In genomic region chrX:21946925-21947641, GRCh38 we compare ENCODE assay signal across 9 cellular contexts. TPM values are rescaled to one million over a fixed set of nuclear protein-coding genes. Genes with fewer than 3 reads are reported as not detected.
DNase-seq lines count a peak whose midpoint lies in the region; ATAC-seq, FAIRE-seq and TF ChIP-seq lines count a peak whose summit lies in the region.
"Had no signal": no experiment of that assay in that cellular context is flagged by ENCODE, and none has a peak within 500 bp of the region (broad histone marks: within the 10 kb centered on the region; RNA-seq: fewer than 3 reads in every experiment).

No MANE protein-coding gene starts in this region.

- no peak for TF ChIP-seq EP300 in HepG2 (IDR thresholded peaks at IDR 0.05; ENCODE audit: low read depth in 2 of 2, low read length in 2 of 2)
- TF ChIP-seq EP300 in HepG2 (CRISPR knock-in tag; IDR thresholded peaks at IDR 0.05; ENCODE audit: borderline replicate concordance) = no peak

- ATAC-seq in HepG2 (peak; percentile 37; the same call in 1 of the 3 replicates), GM21528 (IDR thresholded peaks at IDR 0.05; ENCODE audit: low FRiP score, unreplicated experiment) (no peak)

- H3K36me3 ChIP-seq in Loucy (ENCODE audit: insufficient read depth, low read length) (no peaks in the 10 kb centered on the region), breast epithelium (no peaks in the 10 kb centered on the region), HepG2 (replicated peaks in 1 of 2; ENCODE audit: control insufficient read depth in 1 of 2, insufficient read depth in 2 of 2, low read length in 2 of 2) (no peaks in the 10 kb centered on the region)

- TF ChIP-seq RAD21 in HepG2 (CRISPR knock-in tag; IDR thresholded peaks at IDR 0.05) = no peak

- in situ Hi-C loops in HepG2 (cut with HindIII; ENCODE audit: extremely low pct_ligation_motif_present, low pct_unique_long_range_greater_than_20kb) = no loop called here

- H2AFZ ChIP-seq in Loucy (ENCODE audit: low read length) (no peak overlapping the region), HepG2 (ENCODE audit: low read length) (no peak overlapping the region)

- TF ChIP-seq CTCF in AG04450 (IDR thresholded peaks at IDR 0.05; ENCODE audit: low read depth, low read length) = no peak
- no peak for TF ChIP-seq CTCF in Loucy (conservative IDR thresholded peaks at IDR 0.05; ENCODE audit: low read length)
- TF ChIP-seq CTCF in breast epithelium (IDR thresholded peaks at IDR 0.05) = no peak
- no peak for TF ChIP-seq CTCF in HepG2 (CRISPR knock-in tag; IDR thresholded peaks at IDR 0.05)

- H4K20me1 ChIP-seq in Loucy (ENCODE audit: insufficient read depth, low read length, poor library complexity, severe bottlenecking) (peaks cover 40% of the 10 kb centered on the region), HepG2 (ENCODE audit: insufficient read depth, low read length) (peaks cover 10% of the 10 kb centered on the region; the same call in 1 of the 2 replicates)

- H3K4me2 ChIP-seq in Loucy (ENCODE audit: low read depth, low read length, poor library complexity, severe bottlenecking) (peak overlapping the region; percentile 54), HepG2 (ENCODE audit: low read depth, low read length) (no peak overlapping the region)

- H3K27me3 ChIP-seq in AG04450 (ENCODE audit: control insufficient read depth, insufficient read depth, low read length) (no peaks in the 10 kb centered on the region), Loucy (ENCODE audit: insufficient read depth, low read length, poor library complexity, severe bottlenecking) (no peaks in the 10 kb centered on the region), breast epithelium (peaks cover 0 to 9% of the 10 kb centered on the region in 2 donors), HepG2 (ENCODE audit: control insufficient read depth in 1 of 2, insufficient read depth in 2 of 2, low read length in 2 of 2) (no peaks in the 10 kb centered on the region)

- H3K9ac ChIP-seq in Loucy (ENCODE audit: low read depth, low read length, poor library complexity, severe bottlenecking) (no peak overlapping the region), HepG2 (ENCODE audit: insufficient read depth, low read depth, low read length) (no peak overlapping the region)

- H3F3A ChIP-seq in Loucy (ENCODE audit: low read depth) = no peaks in the 10 kb centered on the region

- intact Hi-C loops in breast epithelium (cut with DNase I; ENCODE audit: low total_unique reads) (no loop called here), HepG2 (cut with micrococcal nuclease; ENCODE audit: unreplicated experiment) (loop anchor here (10.0 kb wide), 2 partner anchors 112 to 222 kb away; partner anchors contain the start of gene MBTPS2)

- no peaks in the 10 kb centered on the region for H3K9me2 ChIP-seq in Loucy (replicated peaks; ENCODE audit: low read depth, low read length)

- CTCF ChIA-PET in AG04450 (lab: Charles Lee) (interaction anchor here (0.6 kb wide), 1 partner anchor 113 kb away, joined by 3 read pairs; no protein-coding TSS in a partner anchor), HepG2 (lab: Yijun Ruan, JAX; ENCODE audit: low intra/inter-chr PET ratio, low total read pairs) (no interaction called here)

- FAIRE-seq in HepG2 (lab: Jason Lieb, UNC) = no peak
- FAIRE-seq: colon had no signal

- 82% methylated on average over 7 of the region's 7 CpGs for WGBS in HepG2 (ENCODE audit: low lambda C conversion rate)

- H3K4me3 ChIP-seq in AG04450 (ENCODE audit: low read depth, low read length) = peak overlapping the region; percentile 27; the same call in 1 of the 2 replicates
- peak overlapping the region; percentile 49 for H3K4me3 ChIP-seq in Loucy (ENCODE audit: low read length, poor library complexity, severe bottlenecking)
- H3K4me3 ChIP-seq in breast epithelium = peak overlapping the region in 1 of 3 donors; percentile 9
- no peak overlapping the region for H3K4me3 ChIP-seq in HepG2 (replicated peaks in 1 of 3; ENCODE audit: insufficient read depth in 1 of 3, low read depth in 2 of 3, low read length in 3 of 3)

- H3K9me3 ChIP-seq in AG04450 (ENCODE audit: control insufficient read depth, insufficient read depth, low read length) = no peaks in the 10 kb centered on the region
- H3K9me3 ChIP-seq in Loucy (ENCODE audit: insufficient read depth, low read depth, low read length) = no peaks in the 10 kb centered on the region
- H3K9me3 ChIP-seq in breast epithelium = no peaks in the 10 kb centered on the region
- H3K9me3 ChIP-seq in HepG2 (ENCODE audit: low read length) = no peaks in the 10 kb centered on the region

- POLR2A ChIA-PET in AG04450 (lab: Yijun Ruan, JAX) = interaction anchor here (1.3 kb wide), 1 partner anchor 107 kb away, joined by 3 read pairs; the partner anchor contains the start of gene MBTPS2
- POLR2A ChIA-PET in HepG2 (lab: Yijun Ruan, JAX) = no interaction called here

- H3K27ac ChIP-seq in AG04450 (ENCODE audit: low read depth, low read length) = peak overlapping the region; percentile 47
- peak overlapping the region; percentile 20 to 50 for H3K27ac ChIP-seq in breast epithelium
- no peak overlapping the region for H3K27ac ChIP-seq in HepG2 (ENCODE audit: extremely low read length, insufficient read depth, low read length)

- TF ChIP-seq POLR2A in breast epithelium (IDR thresholded peaks at IDR 0.05) (no peak), HepG2 (IDR thresholded peaks at IDR 0.05; ENCODE audit: insufficient read depth in 1 of 2, low read depth in 2 of 2, low read length in 2 of 2) (no peak)

- DNase-seq in AG04450 (ENCODE audit: low read depth, low spot score) (no peak), breast epithelium (ENCODE audit: low spot score in 2 of 2) (no peak), HepG2 (ENCODE audit: low spot score) (no peak), UCSD-AML1 (lab: John Stamatoyannopoulos, UW; ENCODE audit: unreplicated experiment) (no peak), NCI-H446 (lab: John Stamatoyannopoulos, UW) (no peak), SKM-1 treated with dmso at 0.1 percent for 144 hours (lab: John Stamatoyannopoulos, UW; ENCODE audit: unreplicated experiment) (no peak)

- BruUV-seq in HepG2 (replicated peaks; lab: Mats Ljungman, UMichigan) = no TSS peak

- peaks cover 86% of the 10 kb centered on the region for H3K79me2 ChIP-seq in Loucy (ENCODE audit: insufficient read depth, low read length)
- H3K79me2 ChIP-seq in HepG2 (ENCODE audit: insufficient read depth, low read length) = peaks cover 87% of the 10 kb centered on the region

- peaks cover 27% of the 10 kb centered on the region for H3K4me1 ChIP-seq in Loucy (ENCODE audit: insufficient read depth, low read length, poor library complexity, severe bottlenecking)
- no peaks in the 10 kb centered on the region for H3K4me1 ChIP-seq in breast epithelium
- H3K4me1 ChIP-seq in HepG2 (ENCODE audit: insufficient read depth, low read length) = peaks cover 41% of the 10 kb centered on the region

TF ChIP-seq in HepG2, 621 proteins besides CTCF, POLR2A, EP300 and RAD21:
- TF ChIP-seq ZNF678 (CRISPR knock-in tag; IDR thresholded peaks at IDR 0.05) (no peak), ZIK1 (CRISPR knock-in tag; IDR thresholded peaks at IDR 0.05; ENCODE audit: borderline replicate concordance, low read depth) (no peak), NR1H2 (CRISPR knock-in tag; IDR thresholded peaks at IDR 0.05; ENCODE audit: borderline replicate concordance, low read depth) (no peak)

RNA-seq across cellular contexts. Expression of gene SMS, which starts 6.6 kb away (rescaled TPM):
- polyA plus RNA-seq in AG04450 (2011; rRNA removed) = 131 and 175 TPM in 2 replicates
- polyA minus RNA-seq in AG04450 (2011; rRNA and poly(A)+ RNA removed) = 78.8 and 117 TPM in 2 replicates
- 10 to 100 TPM; 43.6 to 64.7 (median 44.5) TPM for total RNA-seq in breast epithelium
- total RNA-seq in HepG2 (2016; rRNA removed; fragmentation: Illumina TruSeq; extraction: Trizol) = 91.9 and 115 TPM in 2 replicates
- total RNA-seq in HepG2 (2016; cell fraction: cytosol; rRNA removed; fragmentation: Illumina TruSeq; extraction: Trizol; ENCODE audit: low read depth) = 46.6 and 52.3 TPM in 2 replicates
- 95.1 and 105 TPM in 2 replicates for total RNA-seq in HepG2 (2016; cell fraction: insoluble cytoplasmic fraction; rRNA removed; fragmentation: Illumina TruSeq; extraction: Trizol)
- 91.1 and 102 TPM in 2 replicates for total RNA-seq in HepG2 (2016; cell fraction: membrane; rRNA removed; fragmentation: Illumina TruSeq; extraction: Trizol)
- 32.1 and 33.7 TPM in 2 replicates for total RNA-seq in HepG2 (2016; cell fraction: nucleus; rRNA removed; fragmentation: Illumina TruSeq; extraction: Trizol)
- 29.6 and 40.5 TPM in 2 replicates for polyA plus RNA-seq in HepG2 (2011; rRNA removed)
- polyA plus RNA-seq in HepG2 (2011; cell fraction: cytosol; rRNA removed) = 27.2 and 29.2 TPM in 2 replicates
- polyA plus RNA-seq in HepG2 (2011; cell fraction: nucleus; rRNA removed) = 11.3 and 11.5 TPM in 2 replicates
- polyA plus RNA-seq in HepG2 (2012) = 60.8 and 71.1 TPM in 2 replicates
- 48.6 and 66.4 TPM in 2 replicates for polyA plus RNA-seq in HepG2 (2016; cell fraction: cytosol; fragmentation: Illumina TruSeq; extraction: Trizol; ENCODE audit: low read depth)
- polyA plus RNA-seq in HepG2 (2016; cell fraction: insoluble cytoplasmic fraction; fragmentation: Illumina TruSeq; extraction: Trizol; ENCODE audit: low read depth) = 126 and 134 TPM in 2 replicates
- polyA plus RNA-seq in HepG2 (2016; cell fraction: membrane; fragmentation: Illumina TruSeq; extraction: Trizol; ENCODE audit: low read depth) = 84.4 and 95.5 TPM in 2 replicates
- 54.1 and 59.0 TPM in 2 replicates for polyA plus RNA-seq in HepG2 (2016; cell fraction: nucleus; fragmentation: Illumina TruSeq; extraction: Trizol; ENCODE audit: insufficient read depth, low read depth)
- 17.4 and 47.2 TPM in 2 replicates for polyA minus RNA-seq in HepG2 (2011; rRNA and poly(A)+ RNA removed; ENCODE audit: low replicate concordance)
- polyA minus RNA-seq in HepG2 (2011; cell fraction: cytosol; rRNA and poly(A)+ RNA removed) = 34.7 and 40.9 TPM in 2 replicates
- 11.2 and 16.8 TPM in 2 replicates for polyA minus RNA-seq in HepG2 (2011; cell fraction: nucleus; rRNA and poly(A)+ RNA removed)

Comparison
In these comparisons a context has a peak if more than half of its experiments do, and no peak if none do; other contexts are left out.
1. H3K4me3 ChIP-seq: peak in AG04450 (single experiment) and Loucy (single experiment); none in HepG2 (0 of 3).